ENCODE assay signal across 8 cellular contexts in genomic region chr11:3160252-3161031, GRCh38. TPM values are rescaled to one million over a fixed set of nuclear protein-coding genes. Genes with fewer than 3 reads are reported as not detected.
DNase-seq lines count a peak whose midpoint lies in the region; ATAC-seq, FAIRE-seq and TF ChIP-seq lines count a peak whose summit lies in the region.

No MANE protein-coding gene starts in this region.

- H3K27ac ChIP-seq in mammary epithelial cell (ENCODE audit: insufficient read depth, low read depth, low read length), result no peak overlapping the region

- H3K79me2 ChIP-seq in mammary epithelial cell (ENCODE audit: insufficient read depth, low read length), result peaks cover 91% of the 10 kb centered on the region

- no peaks in the 10 kb centered on the region for H3K9me3 ChIP-seq in mammary epithelial cell (replicated peaks; ENCODE audit: insufficient read depth, low read length)

- intact Hi-C loops in mammary epithelial cell (cut with micrococcal nuclease), result loop anchor here (2.0 kb wide), 1 partner anchor 50 kb away; no protein-coding TSS in a partner anchor

- H3K4me2 ChIP-seq in mammary epithelial cell (ENCODE audit: insufficient read depth, low read depth, low read length), result peak overlapping the region; percentile 92

- FAIRE-seq in H54 (lab: Jason Lieb, UNC), result no peak

- no peak for TF ChIP-seq POLR2A in H54 (IDR thresholded peaks at IDR 0.05; ENCODE audit: low read depth, low read length)

- dilution Hi-C loops in mammary epithelial cell (cut with HindIII; ENCODE audit: low sequenced_read_pairs), result no loop called here

- H3K4me1 ChIP-seq in mammary epithelial cell (ENCODE audit: insufficient read depth, low read length), result peaks cover 48% of the 10 kb centered on the region

- no peak overlapping the region for H3K9ac ChIP-seq in mammary epithelial cell (ENCODE audit: insufficient read depth, low read length)

- no peaks in the 10 kb centered on the region for H3K36me3 ChIP-seq in mammary epithelial cell (ENCODE audit: insufficient read depth, low read length)

- ATAC-seq in GM19467 (IDR thresholded peaks at IDR 0.05; ENCODE audit: unreplicated experiment) (no peak), GM18873 (IDR thresholded peaks at IDR 0.05; ENCODE audit: low FRiP score, unreplicated experiment) (no peak), GM21576 (IDR thresholded peaks at IDR 0.05; ENCODE audit: unreplicated experiment) (no peak)

- 7% methylated on average over 16 of the region's 48 CpGs for WGBS in mammary epithelial cell (ENCODE audit: low coverage, missing lambda C conversion rate)

- H4K20me1 ChIP-seq in mammary epithelial cell (ENCODE audit: insufficient read depth, low read length), result no peaks in the 10 kb centered on the region

- no peak overlapping the region for H2AFZ ChIP-seq in mammary epithelial cell (ENCODE audit: low read depth, low read length)

- in situ Hi-C loops in mammary epithelial cell (cut with MboI; ENCODE audit: low sequenced_read_pairs in 2 of 2), result no loop called here

- H3K4me3 ChIP-seq in mammary epithelial cell (replicated peaks in 1 of 3; ENCODE audit: insufficient read depth in 1 of 3, low read depth in 2 of 3, low read length in 3 of 3) (peak overlapping the region; percentile 26 to 58 (median 46)), iPS-11a (ENCODE audit: low read depth, low read length) (peak overlapping the region; percentile 42)

- CTCF ChIA-PET in mammary epithelial cell (lab: Charles Lee; ENCODE audit: low non-redundant PET), result interaction anchor here (0.6 kb wide), 1 partner anchor 263 kb away, joined by 7 read pairs; no protein-coding TSS in a partner anchor

- H3K27me3 ChIP-seq in mammary epithelial cell (ENCODE audit: insufficient read depth, low read length), result no peaks in the 10 kb centered on the region

- DNase-seq in H54 (ENCODE audit: insufficient read length, low spot score), result peak; percentile 88
- peak; percentile 93 for DNase-seq in NCI-H748 (lab: John Stamatoyannopoulos, UW; ENCODE audit: unreplicated experiment)
- DNase-seq in mammary epithelial cell, result peak; percentile 75
- peak; percentile 68 for DNase-seq in pulmonary artery endothelial cell (ENCODE audit: low read depth, low spot score)

- BruUV-seq in mammary epithelial cell (replicated peaks; lab: Mats Ljungman, UMichigan), result no TSS peak

- TF ChIP-seq CTCF in mammary epithelial cell (conservative IDR thresholded peaks at IDR 0.05 in 1 of 2, IDR thresholded peaks at IDR 0.05 in 1 of 2; ENCODE audit: extremely low read depth in 1 of 2, insufficient read depth in 1 of 2, low read depth in 1 of 2, low read length in 2 of 2), result no peak

RNA-seq across cellular contexts. Expression of gene OSBPL5, which starts 4.7 kb away (rescaled TPM):
- total RNA-seq in mammary epithelial cell (10 to 100 TPM; 24.8 to 35.7 TPM), pulmonary artery endothelial cell (24.3 and 32.9 TPM in 2 replicates)
- polyA plus RNA-seq in mammary epithelial cell, result 16.2 TPM
- 11.9 TPM for polyA minus RNA-seq in mammary epithelial cell

RNA-seq across cellular contexts. Expression of gene MRGPRG, which starts 58.2 kb away (rescaled TPM):
- not detected for total RNA-seq in mammary epithelial cell
- polyA plus RNA-seq in mammary epithelial cell, result not detected
- not detected for polyA minus RNA-seq in mammary epithelial cell
- not detected in 2 replicates for total RNA-seq in pulmonary artery endothelial cell
